1 cellular context compared by ENCODE assay signal in the genomic region with DNA sequence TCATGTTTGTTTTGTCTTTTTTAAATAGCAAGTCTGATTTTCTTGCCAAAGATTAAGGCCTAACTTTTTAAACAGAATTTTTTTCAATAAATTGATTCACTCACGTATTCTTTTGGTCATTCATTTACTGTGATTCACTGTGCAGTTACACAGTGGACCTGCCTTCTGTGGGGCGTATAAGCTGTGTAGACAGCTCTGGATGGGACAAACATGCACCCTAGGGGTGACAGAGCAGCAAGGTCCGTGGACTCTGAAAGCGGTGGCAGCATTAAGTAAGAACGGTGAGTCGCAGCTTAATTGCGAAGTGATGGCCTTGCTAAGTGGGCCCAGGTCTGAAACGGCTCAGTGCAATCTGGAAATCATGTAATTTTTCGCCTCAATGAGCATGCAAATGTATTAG.
TF ChIP-seq lines count a peak whose summit lies in the region.

No MANE protein-coding gene starts in this region.

TF ChIP-seq in H1, 55 proteins besides CTCF, POLR2A, EP300 and RAD21 (continued from another document):
- TF ChIP-seq E2F6 (IDR thresholded peaks at IDR 0.05): no peak
- TF ChIP-seq CBX5 (IDR thresholded peaks at IDR 0.05; ENCODE audit: low read depth, low read length): no peak
- no peak for TF ChIP-seq TEAD4 (IDR thresholded peaks at IDR 0.05; ENCODE audit: low read depth, low read length)
- no peak for TF ChIP-seq ASH2L (IDR thresholded peaks at IDR 0.05; ENCODE audit: low read length)
- no peak for TF ChIP-seq NANOG (IDR thresholded peaks at IDR 0.05; ENCODE audit: insufficient read depth, low read depth, low read length, poor library complexity, severe bottlenecking)
- no peak for TF ChIP-seq SIX5 (IDR thresholded peaks at IDR 0.05; ENCODE audit: low read depth, low read length)
- TF ChIP-seq SIRT6 (IDR thresholded peaks at IDR 0.05; ENCODE audit: low read length): no peak
